Comparison of ENCODE assay signal across 1 cellular context in the genomic region with DNA sequence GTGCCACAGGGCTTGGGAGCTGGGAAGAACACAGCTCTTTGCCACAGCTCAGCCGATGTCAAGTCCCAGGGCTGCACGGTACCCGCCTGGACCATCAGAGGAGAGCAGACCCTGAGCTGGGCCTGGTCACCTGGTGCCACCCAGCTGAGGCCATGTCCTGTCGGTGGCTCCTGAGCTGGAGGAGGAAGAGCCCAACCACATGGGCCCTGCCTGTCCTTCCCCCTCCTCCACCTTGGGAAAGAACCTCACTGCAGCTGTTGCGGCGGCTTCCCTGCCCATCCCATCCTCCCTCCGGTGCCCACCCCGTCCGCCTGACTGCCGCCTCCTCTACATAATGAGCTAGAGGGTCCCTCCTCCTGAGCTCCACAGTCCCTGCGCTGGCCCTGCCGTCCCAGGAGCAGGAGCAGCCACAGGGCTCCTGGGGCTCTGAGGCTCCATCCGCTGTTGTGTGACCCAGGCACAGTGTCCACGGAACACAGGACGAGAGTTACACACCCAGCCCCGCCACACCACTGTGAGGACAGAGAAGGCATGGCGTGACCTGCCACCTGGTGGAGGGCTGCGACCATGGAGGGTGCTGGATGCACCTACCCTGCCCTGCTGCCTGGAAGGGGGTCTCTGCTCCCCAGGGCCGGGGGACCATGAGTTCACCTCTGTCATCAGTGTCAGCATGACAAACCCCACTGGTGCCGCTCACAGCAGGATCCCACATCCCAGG.
TF ChIP-seq lines count a peak whose summit lies in the region.

No MANE protein-coding gene starts in this region.

TF ChIP-seq in GM12878, 131 proteins besides CTCF, POLR2A, EP300 and RAD21:
- TF ChIP-seq LARP7 (IDR thresholded peaks at IDR 0.05): 0 out of 2 replicates have a peak, but pooled peaks have one; percentile 18
- TF ChIP-seq ZNF687 (IDR thresholded peaks at IDR 0.05): no peak
- peak; percentile 82 for TF ChIP-seq SMC3 (IDR thresholded peaks at IDR 0.05; ENCODE audit: borderline replicate concordance, low read length)
- 0 out of 2 replicates have a peak, but pooled peaks have one; percentile 24 for TF ChIP-seq YY1 (IDR thresholded peaks at IDR 0.05; ENCODE audit: low read depth, low read length)
